ENCODE assay signal across 9 cellular contexts in genomic region chr12:65232490-65233077, GRCh38. TPM values are rescaled to one million over a fixed set of nuclear protein-coding genes. Genes with fewer than 3 reads are reported as not detected.
DNase-seq lines count a peak whose midpoint lies in the region; ATAC-seq, FAIRE-seq and TF ChIP-seq lines count a peak whose summit lies in the region.
"Had no signal": no experiment of that assay in that cellular context is flagged by ENCODE, and none has a peak within 500 bp of the region (broad histone marks: within the 10 kb centered on the region; RNA-seq: fewer than 3 reads in every experiment).

No MANE protein-coding gene starts in this region.

- H3K27ac ChIP-seq in DOHH2 (ENCODE audit: low read depth, low read length) (no peak overlapping the region), K562 (ENCODE audit: extremely low read depth, low read depth, low read length) (no peak overlapping the region), brain microvascular endothelial cell (no peak overlapping the region)

- peaks cover 16% of the 10 kb centered on the region for H3K36me3 ChIP-seq in DOHH2 (ENCODE audit: control insufficient read depth, low read length)
- peaks cover 11% of the 10 kb centered on the region; the same call in 2 of the 3 replicates for H3K36me3 ChIP-seq in K562 (ENCODE audit: control insufficient read depth, insufficient read depth, low read length)
- H3K36me3 ChIP-seq in brain microvascular endothelial cell (replicated peaks) = no peaks in the 10 kb centered on the region

- no peak overlapping the region for H3K4me2 ChIP-seq in DOHH2 (ENCODE audit: low read length)
- no peak overlapping the region for H3K4me2 ChIP-seq in K562 (ENCODE audit: insufficient read depth, low read length)

- H3K9me2 ChIP-seq in DOHH2 (replicated peaks; ENCODE audit: control insufficient read depth, low read length) = no peaks in the 10 kb centered on the region

- TF ChIP-seq CTCF in DOHH2 (IDR thresholded peaks at IDR 0.05; ENCODE audit: low read depth, low read length, poor library complexity, severe bottlenecking) = peak; percentile 49
- TF ChIP-seq CTCF in K562 (IDR thresholded peaks at IDR 0.05 in 2 of 3, conservative IDR thresholded peaks at IDR 0.05 in 1 of 3; ENCODE audit: insufficient read depth in 2 of 3, low read depth in 1 of 3, low read length in 3 of 3) = peak in 1 of 3 experiments; percentile 48; a peak in 2 of 6 replicates
- TF ChIP-seq CTCF in brain microvascular endothelial cell (IDR thresholded peaks at IDR 0.05; ENCODE audit: low read depth, low read length, missing control alignments) = no peak

- POLR2A ChIA-PET in K562 (lab: Yijun Ruan, JAX) = interaction anchor here (0.6 to 0.7 kb wide), 2 partner anchors 18 to 1795 kb away, joined by 3 read pairs; no protein-coding TSS in a partner anchor

- H4K20me1 ChIP-seq in DOHH2 (ENCODE audit: control insufficient read depth, insufficient read depth, low read depth, low read length) (peaks cover 3% of the 10 kb centered on the region; the same call in 1 of the 2 replicates), K562 (replicated peaks; ENCODE audit: control insufficient read depth, insufficient read depth, low read length) (no peaks in the 10 kb centered on the region)

- BruUV-seq in K562 (replicated peaks; lab: Mats Ljungman, UMichigan) = no TSS peak

- peak; percentile 56 for DNase-seq in KBM-7
- DNase-seq in K562 (ENCODE audit: extremely low read depth in 1 of 4, low spot score in 3 of 4) = peak in 2 of 4 experiments; percentile 10 to 12
- DNase-seq in midbrain (lab: John Stamatoyannopoulos, UW) = peak; percentile 6
- DNase-seq in brain microvascular endothelial cell = no peak
- DNase-seq in GM19238 (ENCODE audit: insufficient read length, low spot score) = no peak
- DNase-seq in epidermal melanocyte (ENCODE audit: insufficient read length, low spot score) = no peak
- no peak for DNase-seq in stimulated activated CD4-positive, alpha-beta T cell treated with anti-CD3 and anti-CD28 coated beads, Interleukin-4, amount 100 ng/mL, for 24 hours

- H3K9ac ChIP-seq in K562 (ENCODE audit: insufficient read depth in 1 of 2, low read depth in 2 of 2, low read length in 2 of 2) = no peak overlapping the region

- peak; percentile 65 for FAIRE-seq in K562 (lab: Jason Lieb, UNC)

- peaks cover 4% of the 10 kb centered on the region; the same call in 1 of the 2 replicates for H3K4me1 ChIP-seq in DOHH2 (ENCODE audit: control insufficient read depth, low read length)
- H3K4me1 ChIP-seq in K562 (replicated peaks in 1 of 2; ENCODE audit: control insufficient read depth in 2 of 2, insufficient read depth in 2 of 2, low read length in 2 of 2) = no peaks in the 10 kb centered on the region

- CTCF ChIA-PET in K562 (lab: Yijun Ruan, JAX; ENCODE audit: low intra/inter-chr PET ratio) = interaction anchor here (0.8 to 1.1 kb wide), 2 partner anchors 342 to 437 kb away, joined by 4 to 5 read pairs; no protein-coding TSS in a partner anchor

- ATAC-seq in K562 = no peak

- H3K27me3 ChIP-seq in DOHH2 (ENCODE audit: control insufficient read depth, low read length) (no peaks in the 10 kb centered on the region), K562 (ENCODE audit: control insufficient read depth in 2 of 2, insufficient read depth in 2 of 2, low read length in 2 of 2) (no peaks in the 10 kb centered on the region), brain microvascular endothelial cell (replicated peaks) (no peaks in the 10 kb centered on the region)

- in situ Hi-C loops in KBM-7 (cut with MboI; ENCODE audit: low pct_unique_long_range_greater_than_20kb, low sequenced_read_pairs) = loop anchor here (25.0 kb wide), 1 partner anchor 120 kb away; the partner anchor contains the start of gene WIF1
- in situ Hi-C loops in K562 (cut with MboI) = no loop called here
- in situ Hi-C loops in brain microvascular endothelial cell (cut with HindIII; ENCODE audit: low pct_ligation_motif_present, low sequenced_read_pairs) = no loop called here

- TF ChIP-seq POLR2A in K562 (conservative IDR thresholded peaks at IDR 0.05) = no peak

- H3K79me2 ChIP-seq in DOHH2 (ENCODE audit: control insufficient read depth, low read length) (peaks cover 14% of the 10 kb centered on the region; the same call in 1 of the 2 replicates), K562 (ENCODE audit: control insufficient read depth, insufficient read depth, low read length) (peaks cover 4% of the 10 kb centered on the region; the same call in 1 of the 3 replicates)

- no peaks in the 10 kb centered on the region for H3K9me1 ChIP-seq in K562 (ENCODE audit: control insufficient read depth, insufficient read depth, low read length)

- no peak overlapping the region for H2AFZ ChIP-seq in K562 (ENCODE audit: low read depth, low read length)

- H3K9me3 ChIP-seq in DOHH2 (ENCODE audit: control insufficient read depth, insufficient read depth, low read length) (peaks cover 16% of the 10 kb centered on the region), K562 (replicated peaks; ENCODE audit: control insufficient read depth, insufficient read depth, low read depth, low read length) (0 out of 2 replicates have a peak, but pooled peaks cover 3% of the 10 kb centered on the region)

- TF ChIP-seq EP300 in K562 (IDR thresholded peaks at IDR 0.05; ENCODE audit: low read length) = no peak

- 9% methylated on average over 3 of the region's 3 CpGs for WGBS in K562 (ENCODE audit: insufficient coverage, low coverage, missing lambda C conversion rate)

- peaks cover 5% of the 10 kb centered on the region; the same call in 1 of the 2 replicates for H3F3A ChIP-seq in DOHH2 (ENCODE audit: control insufficient read depth, insufficient read depth)

- H3K4me3 ChIP-seq in DOHH2 (ENCODE audit: low read length) (no peak overlapping the region), K562 (no peak overlapping the region), brain microvascular endothelial cell (ENCODE audit: low read depth, low read length) (no peak overlapping the region)
- H3K4me3 ChIP-seq: lung had no signal

- intact Hi-C loops in K562 (cut with micrococcal nuclease) = loop anchor here (2.0 to 10.0 kb wide), 3 partner anchors 60 to 342 kb away; partner anchors contain the start of gene WIF1

- peak; percentile 59 to 60 for TF ChIP-seq RAD21 in K562 (CRISPR knock-in tag; conservative IDR thresholded peaks at IDR 0.05 in 1 of 2, IDR thresholded peaks at IDR 0.05 in 1 of 2)

TF ChIP-seq in K562, 482 proteins besides CTCF, POLR2A, EP300 and RAD21:
- TF ChIP-seq ARID3A (IDR thresholded peaks at IDR 0.05; ENCODE audit: borderline replicate concordance, low read depth, low read length) = peak; percentile 62; the same call in 1 of the 2 replicates
- TF ChIP-seq, protein P1, sequence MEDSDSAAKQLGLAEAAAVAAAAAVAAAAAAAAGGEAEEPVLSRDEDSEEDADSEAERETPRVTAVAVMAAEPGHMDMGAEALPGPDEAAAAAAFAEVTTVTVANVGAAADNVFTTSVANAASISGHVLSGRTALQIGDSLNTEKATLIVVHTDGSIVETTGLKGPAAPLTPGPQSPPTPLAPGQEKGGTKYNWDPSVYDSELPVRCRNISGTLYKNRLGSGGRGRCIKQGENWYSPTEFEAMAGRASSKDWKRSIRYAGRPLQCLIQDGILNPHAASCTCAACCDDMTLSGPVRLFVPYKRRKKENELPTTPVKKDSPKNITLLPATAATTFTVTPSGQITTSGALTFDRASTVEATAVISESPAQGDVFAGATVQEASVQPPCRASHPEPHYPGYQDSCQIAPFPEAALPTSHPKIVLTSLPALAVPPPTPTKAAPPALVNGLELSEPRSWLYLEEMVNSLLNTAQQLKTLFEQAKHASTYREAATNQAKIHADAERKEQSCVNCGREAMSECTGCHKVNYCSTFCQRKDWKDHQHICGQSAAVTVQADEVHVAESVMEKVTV (CRISPR knock-in tag; IDR thresholded peaks at IDR 0.05) = 0 out of 2 replicates have a peak, but pooled peaks have one; percentile 25
- no peak for TF ChIP-seq SP1 (CRISPR knock-in tag; IDR thresholded peaks at IDR 0.05)
- no peak for TF ChIP-seq ZBTB8A (IDR thresholded peaks at IDR 0.05; ENCODE audit: partially characterized antibody)
- no peak for TF ChIP-seq NR2C2 (CRISPR knock-in tag; IDR thresholded peaks at IDR 0.05)
- TF ChIP-seq NR2C2 (tag; IDR thresholded peaks at IDR 0.05) = no peak
TF ChIP-seq in K562: peak in this region for 2.

RNA-seq across cellular contexts. Expression of gene MSRB3, which starts 45.9 kb away (rescaled TPM):
- not detected in 2 replicates for total RNA-seq in K562 (2011; cell fraction: chromatin; rRNA removed; ENCODE audit: low replicate concordance)
- not detected in 2 replicates for total RNA-seq in K562 (2011; cell fraction: nucleolus; rRNA removed)
- not detected in 2 replicates for total RNA-seq in K562 (2011; cell fraction: nucleoplasm; rRNA removed)
- not detected in 2 replicates for total RNA-seq in K562 (2014; rRNA removed)
- total RNA-seq in K562 (2014; rRNA removed; fragmentation: Illumina TruSeq; extraction: Trizol) = not detected in 2 replicates
- not detected in 2 replicates for total RNA-seq in K562 (2015; rRNA removed; fragmentation: Illumina TruSeq; extraction: Trizol)
- total RNA-seq in K562 (2021) = 0.04 and 0.38 TPM in 2 replicates
- not detected in 2 replicates for polyA plus RNA-seq in K562 (2011; rRNA removed)
- 0.06 TPM in 1 of 2 replicates, not detected in the other for polyA plus RNA-seq in K562 (2011; cell fraction: cytosol; rRNA removed)
- not detected in 2 replicates for polyA plus RNA-seq in K562 (2011; cell fraction: nucleus; rRNA removed)
- not detected in 2 replicates for polyA plus RNA-seq in K562 (2012)
- not detected in 2 replicates for polyA plus RNA-seq in K562 (2014; fragmentation: Illumina TruSeq; extraction: Trizol)
- polyA plus RNA-seq in K562 (2014; fragmentation: Nextera tagmentation; extraction: Ambion mirVana) = not detected
- not detected in 2 replicates for polyA plus RNA-seq in K562 (2014; rRNA removed)
- polyA minus RNA-seq in K562 (2011; rRNA and poly(A)+ RNA removed) = not detected in 2 replicates
- polyA minus RNA-seq in K562 (2011; cell fraction: cytosol; rRNA and poly(A)+ RNA removed) = not detected in 2 replicates
- polyA minus RNA-seq in K562 (2011; cell fraction: nucleus; rRNA and poly(A)+ RNA removed) = not detected in 2 replicates

Comparison
In these comparisons a context has a peak if more than half of its experiments do, and no peak if none do; other contexts are left out.
1. DNase-seq: peak in KBM-7 (single experiment) and midbrain (single experiment); none in brain microvascular endothelial cell (single experiment), GM19238 (single experiment), epidermal melanocyte (single experiment) and stimulated activated CD4-positive, alpha-beta T cell treated with anti-CD3 and anti-CD28 coated beads, Interleukin-4, amount 100 ng/mL, for 24 hours (single experiment).